8 cellular contexts compared by ENCODE assay signal in the genomic region with DNA sequence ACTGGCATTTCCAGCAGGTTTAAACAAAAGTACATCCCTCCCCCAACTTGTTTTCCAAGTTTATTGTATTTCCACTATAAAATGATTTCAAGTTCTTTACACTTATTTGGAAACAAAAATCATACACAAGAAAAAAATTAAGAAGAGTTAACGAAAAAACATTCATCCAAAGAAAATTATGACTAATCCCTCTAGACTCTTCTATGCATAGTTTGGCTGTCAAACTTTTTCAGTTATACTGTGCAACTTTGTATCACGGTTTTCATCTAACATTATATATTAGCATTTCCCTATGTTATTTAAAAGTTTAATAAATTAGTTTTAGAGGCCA. TPM values are rescaled to one million over a fixed set of nuclear protein-coding genes. Genes with fewer than 3 reads are reported as not detected.
DNase-seq lines count a peak whose midpoint lies in the region; ATAC-seq and TF ChIP-seq lines count a peak whose summit lies in the region.

No MANE protein-coding gene starts in this region.

- no peaks in the 10 kb centered on the region for H3K36me3 ChIP-seq in CD8-positive, alpha-beta T cell (ENCODE audit: insufficient read depth, low read length)
- H3K36me3 ChIP-seq in OCI-LY3 (replicated peaks; ENCODE audit: low read depth, low read length) (no peaks in the 10 kb centered on the region), endocrine pancreas (ENCODE audit: control insufficient read depth, insufficient read depth, low read length) (no peaks in the 10 kb centered on the region)

- H3K79me2 ChIP-seq in OCI-LY3 (ENCODE audit: low read length) = peaks cover 17% of the 10 kb centered on the region

- H3K36me3 Mint-ChIP-seq in CD8-positive, alpha-beta T cell = peaks cover 3% of the 10 kb centered on the region
- H3K36me3 Mint-ChIP-seq in osteocyte (ENCODE audit: unreplicated experiment) = peaks cover 3% of the 10 kb centered on the region

- H2AFZ ChIP-seq in OCI-LY3 (ENCODE audit: low read depth, low read length) = no peak overlapping the region

- H3K9me3 Mint-ChIP-seq in CD8-positive, alpha-beta T cell = no peaks in the 10 kb centered on the region
- H3K9me3 Mint-ChIP-seq in osteocyte (ENCODE audit: unreplicated experiment) = no peaks in the 10 kb centered on the region

- peak overlapping the region; percentile 87 for H3K4me3 ChIP-seq in CD8-positive, alpha-beta T cell (ENCODE audit: low read depth, low read length)
- H3K4me3 ChIP-seq in OCI-LY3 (ENCODE audit: low read length) (peak overlapping the region; percentile 88), endocrine pancreas (ENCODE audit: control insufficient read depth, insufficient read depth, low read length) (peak overlapping the region; percentile 82)

- peaks cover 21% of the 10 kb centered on the region for H3K4me1 ChIP-seq in CD8-positive, alpha-beta T cell (ENCODE audit: insufficient read depth, low read length)
- H3K4me1 ChIP-seq in OCI-LY3 (ENCODE audit: low read length) (peaks cover 16% of the 10 kb centered on the region), endocrine pancreas (ENCODE audit: control insufficient read depth, insufficient read depth, low read length) (peaks cover 7% of the 10 kb centered on the region)

- peak overlapping the region; percentile 93 for H3K4me3 Mint-ChIP-seq in CD8-positive, alpha-beta T cell
- H3K4me3 Mint-ChIP-seq in osteocyte (ENCODE audit: unreplicated experiment) = peak overlapping the region; percentile 99

- ATAC-seq in CD8-positive, alpha-beta T cell = no peak
- no peak for ATAC-seq in GM18858 (IDR thresholded peaks at IDR 0.05; ENCODE audit: unreplicated experiment)

- no peaks in the 10 kb centered on the region for H3K9me3 ChIP-seq in CD8-positive, alpha-beta T cell (ENCODE audit: low read length)
- no peaks in the 10 kb centered on the region for H3K9me3 ChIP-seq in OCI-LY3 (ENCODE audit: insufficient read depth, low read length)
- no peaks in the 10 kb centered on the region for H3K9me3 ChIP-seq in endocrine pancreas (ENCODE audit: control insufficient read depth, low read length)

- TF ChIP-seq CTCF in CD8-positive, alpha-beta T cell (IDR thresholded peaks at IDR 0.05) = no peak
- no peak for TF ChIP-seq CTCF in OCI-LY3 (IDR thresholded peaks at IDR 0.05; ENCODE audit: low read depth, low read length)
- no peak for TF ChIP-seq CTCF in osteocyte (IDR thresholded peaks at IDR 0.05)

- no peak overlapping the region for H3K27ac Mint-ChIP-seq in CD8-positive, alpha-beta T cell
- no peak overlapping the region for H3K27ac Mint-ChIP-seq in osteocyte (ENCODE audit: unreplicated experiment)

- peaks cover 35% of the 10 kb centered on the region for H3K4me1 Mint-ChIP-seq in CD8-positive, alpha-beta T cell (ENCODE audit: low read depth)
- H3K4me1 Mint-ChIP-seq in osteocyte (ENCODE audit: unreplicated experiment) = peaks cover 18% of the 10 kb centered on the region

- no peaks in the 10 kb centered on the region for H3K27me3 ChIP-seq in CD8-positive, alpha-beta T cell (ENCODE audit: insufficient read depth, low read length)
- 0 out of 2 replicates have a peak, but pooled peaks cover 6% of the 10 kb centered on the region for H3K27me3 ChIP-seq in OCI-LY3 (ENCODE audit: low read depth, low read length)
- no peaks in the 10 kb centered on the region for H3K27me3 ChIP-seq in endocrine pancreas (ENCODE audit: control insufficient read depth, insufficient read depth, low read length)

- DNase-seq in CD8-positive, alpha-beta T cell = no peak
- DNase-seq in osteocyte (ENCODE audit: extremely low spot score, unreplicated experiment) (no peak), AG20443 (ENCODE audit: low spot score) (no peak), COLO668 (lab: John Stamatoyannopoulos, UW; ENCODE audit: unreplicated experiment) (no peak)
- no peak for DNase-seq in activated CD4-positive, CD25-positive, alpha-beta regulatory T cell (lab: John Stamatoyannopoulos, UW)

- peak overlapping the region; percentile 54 for H3K27ac ChIP-seq in CD8-positive, alpha-beta T cell (ENCODE audit: low read depth, low read length)
- no peak overlapping the region for H3K27ac ChIP-seq in OCI-LY3 (ENCODE audit: low read length)

- POLR2A ChIA-PET in CD8-positive, alpha-beta T cell (lab: Charles Lee) = interaction anchor here (0.9 to 2.3 kb wide), 7 partner anchors 9 to 444 kb away, joined by 3 to 30 read pairs (median 7); partner anchors contain the start of genes ATAD2B, NCOA1, SF3B6 and TP53I3

- no peaks in the 10 kb centered on the region for H4K20me1 ChIP-seq in OCI-LY3 (ENCODE audit: insufficient read depth, low read length)

- CTCF ChIA-PET in CD8-positive, alpha-beta T cell (lab: Charles Lee) = interaction anchor here (1.5 to 2.8 kb wide), 2 partner anchors 13 to 37 kb away, joined by 3 to 10 read pairs; no protein-coding TSS in a partner anchor

- peaks cover 2% of the 10 kb centered on the region for H3K27me3 Mint-ChIP-seq in CD8-positive, alpha-beta T cell (ENCODE audit: low read depth)
- no peaks in the 10 kb centered on the region for H3K27me3 Mint-ChIP-seq in osteocyte (ENCODE audit: unreplicated experiment)

- H3K4me2 ChIP-seq in OCI-LY3 (ENCODE audit: low read length) = peak overlapping the region; percentile 75

- intact Hi-C loops in CD8-positive, alpha-beta T cell (cut with DNase I, micrococcal nuclease) = loop anchor here in 1 of 2 experiments (5.0 to 10.0 kb wide), 3 partner anchors 62 to 1831 kb away; partner anchors contain the start of genes ASXL2 and DTNB

- H3K9ac ChIP-seq in OCI-LY3 (ENCODE audit: low read length) (peak overlapping the region; percentile 73), endocrine pancreas (ENCODE audit: control insufficient read depth, insufficient read depth, low read length) (peak overlapping the region; percentile 65)

RNA-seq across cellular contexts. Expression of gene WDCP, which starts 0.6 kb away (rescaled TPM):
- 1 to 10 TPM; 3.7 to 4.8 TPM for total RNA-seq in CD8-positive, alpha-beta T cell
- total RNA-seq in osteocyte = 9.6 and 12.4 TPM in 2 replicates

RNA-seq across cellular contexts. Expression of gene FKBP1B, which starts 3.0 kb away (rescaled TPM):
- under 1 TPM in 1 of 2 experiments, not detected in 1; 0.28 TPM for total RNA-seq in CD8-positive, alpha-beta T cell
- total RNA-seq in osteocyte = 12.6 and 12.7 TPM in 2 replicates

RNA-seq across cellular contexts. Expression of gene SF3B6, which starts 29.6 kb away (rescaled TPM):
- 10 to 100 TPM; 69.7 to 78.9 TPM for total RNA-seq in CD8-positive, alpha-beta T cell
- 89.5 and 91.4 TPM in 2 replicates for total RNA-seq in osteocyte

RNA-seq across cellular contexts. Expression of gene MFSD2B, which starts 36.7 kb away (rescaled TPM):
- under 1 TPM; 0.47 to 0.68 TPM for total RNA-seq in CD8-positive, alpha-beta T cell
- total RNA-seq in osteocyte = not detected in 2 replicates

RNA-seq across cellular contexts. Expression of gene TP53I3, which starts 38.1 kb away (rescaled TPM):
- under 1 TPM in 1 of 2 experiments, not detected in 1; 0.17 TPM for total RNA-seq in CD8-positive, alpha-beta T cell
- 44.4 and 45.9 TPM in 2 replicates for total RNA-seq in osteocyte

Comparison
In these comparisons a context has a peak if more than half of its experiments do, and no peak if none do; other contexts are left out.
1. RNA of gene FKBP1B, which starts 3.0 kb away (total RNA-seq): 12.6 to 12.7 TPM in osteocyte; 0.28 TPM in CD8-positive, alpha-beta T cell; every median in the first group is over 10 times any median in the second.
2. Peak in every context shown above with its lines, with median percentiles within 50 percentile points of each other: H3K4me3 ChIP-seq.